Comparison of ENCODE assay signal across 27 cellular contexts in the genomic region with DNA sequence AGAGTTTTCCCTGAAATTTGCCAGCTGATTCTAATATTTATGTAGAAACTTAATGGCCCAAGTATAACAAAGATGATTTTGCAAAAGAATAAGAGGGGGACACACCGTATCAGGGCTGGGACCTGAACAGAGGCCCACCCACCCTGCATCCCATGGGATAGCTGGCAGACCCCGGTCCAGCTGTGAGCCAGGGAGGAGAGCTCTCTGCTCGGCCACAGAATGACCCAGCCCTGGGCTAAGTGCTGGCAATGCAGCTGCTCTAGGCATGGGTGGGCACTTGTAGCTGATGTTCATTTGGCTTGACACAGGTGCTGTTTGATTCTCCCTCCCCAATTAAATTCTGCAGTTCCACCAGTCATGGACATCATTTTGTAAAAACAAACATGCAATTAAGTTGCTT.
"Had no signal": no experiment of that assay in that cellular context is flagged by ENCODE, and none has a peak within 500 bp of the region (broad histone marks: within the 10 kb centered on the region; RNA-seq: fewer than 3 reads in every experiment).

No MANE protein-coding gene starts in this region.

- H3K36me3 ChIP-seq: neutrophil, ovary, right lobe of liver, sigmoid colon, stomach, thoracic aorta, thyroid gland, tibial nerve, upper lobe of left lung, vagina had no signal

- H3K9ac ChIP-seq: parathyroid adenoma had no signal

- DNase-seq: nephron progenitor cell; nucleus accumbens; ovary; posterior cingulate gyrus; psoas muscle; right cardiac atrium; right lobe of liver; sigmoid colon; small intestine; stimulated activated CD4-positive, alpha-beta T cell treated with anti-CD3 and anti-CD28 coated beads, Interleukin-15, amount 100 ng/mL, for 24 hours; stimulated activated CD4-positive, alpha-beta T cell treated with anti-CD3 and anti-CD28 coated beads, Interleukin-2, amount 100 ng/mL, for 24 hours; stimulated activated CD4-positive, alpha-beta T cell treated with anti-CD3 and anti-CD28 coated beads, Interleukin-2, amount 100 ng/mL, for 48 hours; stimulated activated CD4-positive, alpha-beta T cell treated with anti-CD3 and anti-CD28 coated beads, Interleukin-4, amount 100 ng/mL, for 24 hours; stimulated activated naive B cell treated with anti-CD40 and anti-IgM and Interleukin-4, amounts not matched to agents 10 μg/mL and 1 μg/mL and 100 μg/mL, for 72 hours; stimulated activated naive CD4-positive, alpha-beta T cell treated with Interleukin-2 at 50 U/mL for 16 hours; stomach; thyroid gland; trophoblast cell; upper lobe of left lung had no signal

- H3K27ac ChIP-seq: neutrophil, ovary, parathyroid adenoma, psoas muscle, right lobe of liver, sigmoid colon, stomach, thoracic aorta, thyroid gland, tibial nerve, upper lobe of left lung, vagina had no signal

- H3K4me3 ChIP-seq: ovary, psoas muscle, right lobe of liver, sigmoid colon, stomach, thoracic aorta, thyroid gland, tibial nerve, upper lobe of left lung, vagina had no signal

- FAIRE-seq: small intestine, urothelium cell line had no signal

- H3K27me3 ChIP-seq: neutrophil, ovary, right lobe of liver, sigmoid colon, stomach, thyroid gland, tibial nerve, upper lobe of left lung, vagina had no signal

- H3K9me3 ChIP-seq: neutrophil, ovary, psoas muscle, right lobe of liver, sigmoid colon, stomach, thoracic aorta, thyroid gland, tibial nerve, upper lobe of left lung, vagina had no signal

- H3K4me1 ChIP-seq: parathyroid adenoma, psoas muscle, right lobe of liver, sigmoid colon, stomach, thyroid gland, tibial nerve, upper lobe of left lung, vagina had no signal

- ATAC-seq: natural killer cell treated with Interleukin-12 subunit alpha and Interleukin-12 subunit beta and Interleukin-15 and Interleukin-18, amount 100 ng/mL, for 72 hours; psoas muscle; right cardiac atrium; right lobe of liver; stimulated activated effector memory CD8-positive, alpha-beta T cell treated with anti-CD3 and anti-CD28 coated beads, Interleukin-12 subunit alpha, Interleukin-12 subunit beta, amount 100 ng/mL, for 72 hours; stimulated activated naive B cell treated with anti-CD40 and anti-IgM and Interleukin-4, amounts not matched to agents 10 μg/mL and 1 μg/mL and 100 μg/mL, for 72 hours had no signal
